ENCODE assay signal across 8 cellular contexts in the genomic region with DNA sequence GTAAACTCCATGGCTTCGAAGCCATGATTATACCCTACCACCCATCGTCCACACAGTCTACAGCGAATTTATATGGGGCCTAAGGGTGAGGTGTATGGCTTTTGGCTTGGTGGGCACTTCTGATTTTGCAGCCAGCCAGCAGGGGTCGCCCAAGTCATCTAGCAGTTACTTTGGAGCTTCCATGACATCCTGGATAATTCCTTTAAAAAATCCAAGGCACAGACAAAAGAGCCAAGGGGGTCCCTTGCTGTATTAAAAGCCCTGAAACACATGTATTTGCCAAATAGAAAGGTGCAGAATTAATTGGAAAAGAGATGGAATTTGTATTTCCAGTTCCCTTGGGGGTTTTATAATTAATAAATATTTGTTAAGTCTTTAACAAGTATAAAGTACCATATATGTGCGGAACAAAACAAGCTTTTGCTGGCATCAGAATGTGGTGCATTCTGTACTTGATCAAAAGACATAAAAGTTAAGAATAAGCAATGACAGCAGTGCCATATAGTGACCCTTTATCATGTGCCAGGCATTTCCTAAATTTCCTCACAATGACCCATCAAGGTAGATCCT.
DNase-seq lines count a peak whose midpoint lies in the region; ATAC-seq, FAIRE-seq and TF ChIP-seq lines count a peak whose summit lies in the region.

No MANE protein-coding gene starts in this region.

- no peaks in the 10 kb centered on the region for H3K4me1 Mint-ChIP-seq in activated CD8-positive, alpha-beta T cell treated with anti-CD3 and anti-CD28 coated beads for 36 hours (ENCODE audit: low read depth)

- no peaks in the 10 kb centered on the region for H3K9me3 Mint-ChIP-seq in activated CD8-positive, alpha-beta T cell treated with anti-CD3 and anti-CD28 coated beads for 36 hours

- H3K27ac ChIP-seq in foreskin keratinocyte (no peak overlapping the region), pancreas (no peak overlapping the region)

- CTCF ChIA-PET in activated CD8-positive, alpha-beta T cell treated with anti-CD3 and anti-CD28 coated beads for 36 hours (lab: Charles Lee) = interaction anchor here (0.7 to 2.1 kb wide), 18 partner anchors 9 to 777 kb away, joined by 3 to 10 read pairs (median 3); no protein-coding TSS in a partner anchor

- no peak overlapping the region for H3K27ac Mint-ChIP-seq in activated CD8-positive, alpha-beta T cell treated with anti-CD3 and anti-CD28 coated beads for 36 hours

- POLR2A ChIA-PET in activated CD8-positive, alpha-beta T cell treated with anti-CD3 and anti-CD28 coated beads for 36 hours (lab: Charles Lee) = no interaction called here

- H3K36me3 Mint-ChIP-seq in activated CD8-positive, alpha-beta T cell treated with anti-CD3 and anti-CD28 coated beads for 36 hours (ENCODE audit: low read depth) = no peaks in the 10 kb centered on the region

- peak; percentile 71 for TF ChIP-seq CTCF in activated CD8-positive, alpha-beta T cell treated with anti-CD3 and anti-CD28 coated beads for 36 hours (IDR thresholded peaks at IDR 0.05)
- TF ChIP-seq CTCF in foreskin keratinocyte (conservative IDR thresholded peaks at IDR 0.05) = peak; percentile 89
- TF ChIP-seq CTCF in pancreas (IDR thresholded peaks at IDR 0.05) = peak; percentile 63 to 76 (median 66)

- no peak overlapping the region for H3K4me3 Mint-ChIP-seq in activated CD8-positive, alpha-beta T cell treated with anti-CD3 and anti-CD28 coated beads for 36 hours

- 37 to 45% methylated on average over 5 of the region's 5 CpGs for WGBS in pancreas, 2 donors

- H3K27me3 ChIP-seq in foreskin keratinocyte = no peaks in the 10 kb centered on the region
- no peaks in the 10 kb centered on the region for H3K27me3 ChIP-seq in pancreas

- no peaks in the 10 kb centered on the region for H3K4me1 ChIP-seq in foreskin keratinocyte
- no peaks in the 10 kb centered on the region for H3K4me1 ChIP-seq in pancreas

- intact Hi-C loops in activated CD8-positive, alpha-beta T cell treated with anti-CD3 and anti-CD28 coated beads for 36 hours (cut with micrococcal nuclease) = no loop called here
- intact Hi-C loops in pancreas (cut with DNase I) = loop anchor here in 2 of 3 donors (5.0 to 10.0 kb wide), 2 partner anchors 543 to 545 kb away; no protein-coding TSS in a partner anchor

- no peak for FAIRE-seq in pancreas (lab: Jason Lieb, UNC)

- ATAC-seq in activated CD8-positive, alpha-beta T cell treated with anti-CD3 and anti-CD28 coated beads for 36 hours = no peak
- ATAC-seq in foreskin keratinocyte = peak; percentile 41
- peak; percentile 58 to 87 (median 78) for ATAC-seq in pancreas
- no peak for ATAC-seq in GM21526 (IDR thresholded peaks at IDR 0.05; ENCODE audit: low FRiP score, unreplicated experiment)
- no peak for ATAC-seq in GM21367 (IDR thresholded peaks at IDR 0.05; ENCODE audit: unreplicated experiment)

- DNase-seq in NCI-H510A treated with DMSO at 0.1 percent for 48 hours (lab: John Stamatoyannopoulos, UW) (peak; percentile 28), NCI-H510A (lab: John Stamatoyannopoulos, UW) (no peak), NCI-H146 treated with DMSO at 0.1 percent for 48 hours (lab: John Stamatoyannopoulos, UW; ENCODE audit: unreplicated experiment) (peak; percentile 71), foreskin keratinocyte (no peak), pancreas (peak; percentile 49 to 83 (median 76))
- DNase-seq in activated CD8-positive, alpha-beta T cell treated with anti-CD3 and anti-CD28 coated beads for 36 hours = peak; percentile 57

- H3K9me3 ChIP-seq in pancreas = no peaks in the 10 kb centered on the region

- H3K4me3 ChIP-seq in pancreas = no peak overlapping the region

- H3K27me3 Mint-ChIP-seq in activated CD8-positive, alpha-beta T cell treated with anti-CD3 and anti-CD28 coated beads for 36 hours = no peaks in the 10 kb centered on the region

- no peaks in the 10 kb centered on the region for H3K36me3 ChIP-seq in pancreas

Comparison
In these comparisons a context has a peak if more than half of its experiments do, and no peak if none do; other contexts are left out.
1. DNase-seq: peak in NCI-H510A treated with DMSO at 0.1 percent for 48 hours (single experiment), NCI-H146 treated with DMSO at 0.1 percent for 48 hours (single experiment), activated CD8-positive, alpha-beta T cell treated with anti-CD3 and anti-CD28 coated beads for 36 hours (single experiment) and pancreas (6 of 6); none in NCI-H510A (single experiment) and foreskin keratinocyte (0 of 2).
2. ATAC-seq: peak in foreskin keratinocyte (single experiment) and pancreas (4 of 4); none in activated CD8-positive, alpha-beta T cell treated with anti-CD3 and anti-CD28 coated beads for 36 hours (single experiment), GM21526 (single experiment) and GM21367 (single experiment).
3. Peak in every context shown above with its lines, with median percentiles within 50 percentile points of each other: CTCF ChIP-seq.